ENCODE assay signal across 8 cellular contexts in the genomic region with DNA sequence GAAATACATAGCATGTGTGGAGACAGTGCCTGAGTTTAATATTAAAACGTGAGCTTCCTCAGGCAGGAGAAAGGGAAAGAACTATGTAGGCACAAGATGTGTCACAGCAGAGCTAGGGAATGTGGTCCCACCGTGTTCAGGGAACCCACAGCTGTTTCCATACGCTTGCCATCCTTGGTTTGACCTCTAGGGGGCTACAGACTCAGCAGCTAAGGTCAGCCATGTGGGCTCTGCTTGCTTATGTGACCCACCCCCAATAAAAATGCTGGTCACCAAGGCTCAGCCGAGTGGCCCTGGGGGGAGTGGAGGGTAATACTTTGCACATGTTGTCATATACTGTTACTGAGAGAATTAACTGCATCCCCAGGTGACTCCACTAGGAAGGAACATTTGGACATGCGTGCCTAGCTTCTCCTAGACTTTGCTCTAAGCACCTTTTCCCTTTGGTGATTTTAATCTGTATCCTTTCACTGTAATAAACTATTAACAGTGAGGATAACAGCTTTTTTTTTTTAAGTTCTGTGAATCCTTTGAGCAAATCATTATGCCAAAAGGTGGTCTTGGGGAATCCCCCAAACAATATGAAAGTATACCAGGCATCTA. TPM values are rescaled to one million over a fixed set of nuclear protein-coding genes. Genes with fewer than 3 reads are reported as not detected.
A peak's percentile ranks its signal among the peaks of the same experiment; 100 is the strongest.
DNase-seq lines count a peak whose midpoint lies in the region; ATAC-seq and TF ChIP-seq lines count a peak whose summit lies in the region.

No MANE protein-coding gene starts in this region.

- H3K4me1 ChIP-seq in uterus = peaks cover 0 to 5% of the 10 kb centered on the region in 2 donors

- intact Hi-C loops in uterus (cut with DNase I; ENCODE audit: low total_unique reads) = no loop called here

- TF ChIP-seq RAD21 in Ishikawa (IDR thresholded peaks at IDR 0.05; ENCODE audit: low read depth) = peak; percentile 48; the same call in 1 of the 2 replicates

- peak; percentile 41 for DNase-seq in activated CD4-positive, alpha-beta T cell treated with anti-CD3 and anti-CD28 coated beads for 24 hours (ENCODE audit: low read depth in 2 of 2)
- DNase-seq in activated CD4-positive, alpha-beta T cell treated with anti-CD3 and anti-CD28 coated beads for 1 hour = no peak
- DNase-seq in WTC11 (ENCODE audit: low spot score) = peak; percentile 80
- DNase-seq in effector CD8-positive, alpha-beta T cell (lab: John Stamatoyannopoulos, UW) = peak; percentile 8
- DNase-seq in uterus = no peak

- H3K27me3 Mint-ChIP-seq in WTC11 (ENCODE audit: low read depth) (no peaks in the 10 kb centered on the region), nephron (ENCODE audit: low read depth) (no peaks in the 10 kb centered on the region)

- H3K9me3 Mint-ChIP-seq in WTC11 (peaks cover 4% of the 10 kb centered on the region; the same call in 1 of the 2 replicates), nephron (no peaks in the 10 kb centered on the region)

- ATAC-seq in WTC11 (peak; percentile 55), GM21423 (IDR thresholded peaks at IDR 0.05; ENCODE audit: unreplicated experiment) (no peak)

- H3K4me3 ChIP-seq in uterus = no peak overlapping the region

- TF ChIP-seq CTCF in WTC11 (IDR thresholded peaks at IDR 0.05) = peak; percentile 79
- peak; percentile 58 to 67 (median 65) for TF ChIP-seq CTCF in nephron (IDR thresholded peaks at IDR 0.05; ENCODE audit: unreplicated experiment in 3 of 3)
- peak in 3 of 4 experiments; percentile 17 to 40 (median 24) for TF ChIP-seq CTCF in uterus (IDR thresholded peaks at IDR 0.05)

- TF ChIP-seq POLR2A in uterus (IDR thresholded peaks at IDR 0.05) = no peak

- H3K4me1 Mint-ChIP-seq in WTC11 (peaks cover 2% of the 10 kb centered on the region; the same call in 1 of the 2 replicates), nephron (peaks cover 8% of the 10 kb centered on the region)

- H3K27me3 ChIP-seq in uterus = no peaks in the 10 kb centered on the region

- H3K27ac ChIP-seq in uterus = no peak overlapping the region

- POLR2A ChIA-PET in WTC11 (lab: Charles Lee) = no interaction called here

- no peaks in the 10 kb centered on the region for H3K9me3 ChIP-seq in uterus

- H3K27ac Mint-ChIP-seq in WTC11 = no peak overlapping the region
- no peak overlapping the region for H3K27ac Mint-ChIP-seq in nephron

- no peaks in the 10 kb centered on the region for H3K36me3 ChIP-seq in uterus

- H3K4me3 Mint-ChIP-seq in WTC11 (no peak overlapping the region), nephron (peak overlapping the region in 1 of 3 experiments; percentile 60)

- CTCF ChIA-PET in WTC11 (lab: Charles Lee) = interaction anchor here (0.6 to 1.8 kb wide), 27 partner anchors 9 to 249 kb away, joined by 3 to 10 read pairs (median 3); a partner anchor contains a TSS

- H3K36me3 Mint-ChIP-seq in WTC11 (peaks cover 32% of the 10 kb centered on the region), nephron (ENCODE audit: low read depth) (peaks cover 44% of the 10 kb centered on the region)

- TF ChIP-seq EP300 in Ishikawa (IDR thresholded peaks at IDR 0.05; ENCODE audit: borderline replicate concordance) = no peak

TF ChIP-seq in Ishikawa, 13 proteins besides CTCF, POLR2A, EP300 and RAD21 (continues in another document):
- TF ChIP-seq TCF12 (IDR thresholded peaks at IDR 0.05; ENCODE audit: low read depth) = no peak
- TF ChIP-seq CEBPB (IDR thresholded peaks at IDR 0.05) = no peak
- no peak for TF ChIP-seq TEAD4 (IDR thresholded peaks at IDR 0.05)
- TF ChIP-seq, protein P1, sequence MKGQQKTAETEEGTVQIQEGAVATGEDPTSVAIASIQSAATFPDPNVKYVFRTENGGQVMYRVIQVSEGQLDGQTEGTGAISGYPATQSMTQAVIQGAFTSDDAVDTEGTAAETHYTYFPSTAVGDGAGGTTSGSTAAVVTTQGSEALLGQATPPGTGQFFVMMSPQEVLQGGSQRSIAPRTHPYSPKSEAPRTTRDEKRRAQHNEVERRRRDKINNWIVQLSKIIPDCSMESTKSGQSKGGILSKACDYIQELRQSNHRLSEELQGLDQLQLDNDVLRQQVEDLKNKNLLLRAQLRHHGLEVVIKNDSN (IDR thresholded peaks at IDR 0.05) = no peak
- no peak for TF ChIP-seq EGR1 (IDR thresholded peaks at IDR 0.05)
- TF ChIP-seq FOXM1 (IDR thresholded peaks at IDR 0.05; ENCODE audit: borderline replicate concordance, low read depth) = no peak
- no peak for TF ChIP-seq CREB1 (IDR thresholded peaks at IDR 0.05; ENCODE audit: low read depth)
- TF ChIP-seq NFIC (IDR thresholded peaks at IDR 0.05) = no peak
- no peak for TF ChIP-seq TAF1 (IDR thresholded peaks at IDR 0.05; ENCODE audit: low read depth)
- TF ChIP-seq, protein P2, sequence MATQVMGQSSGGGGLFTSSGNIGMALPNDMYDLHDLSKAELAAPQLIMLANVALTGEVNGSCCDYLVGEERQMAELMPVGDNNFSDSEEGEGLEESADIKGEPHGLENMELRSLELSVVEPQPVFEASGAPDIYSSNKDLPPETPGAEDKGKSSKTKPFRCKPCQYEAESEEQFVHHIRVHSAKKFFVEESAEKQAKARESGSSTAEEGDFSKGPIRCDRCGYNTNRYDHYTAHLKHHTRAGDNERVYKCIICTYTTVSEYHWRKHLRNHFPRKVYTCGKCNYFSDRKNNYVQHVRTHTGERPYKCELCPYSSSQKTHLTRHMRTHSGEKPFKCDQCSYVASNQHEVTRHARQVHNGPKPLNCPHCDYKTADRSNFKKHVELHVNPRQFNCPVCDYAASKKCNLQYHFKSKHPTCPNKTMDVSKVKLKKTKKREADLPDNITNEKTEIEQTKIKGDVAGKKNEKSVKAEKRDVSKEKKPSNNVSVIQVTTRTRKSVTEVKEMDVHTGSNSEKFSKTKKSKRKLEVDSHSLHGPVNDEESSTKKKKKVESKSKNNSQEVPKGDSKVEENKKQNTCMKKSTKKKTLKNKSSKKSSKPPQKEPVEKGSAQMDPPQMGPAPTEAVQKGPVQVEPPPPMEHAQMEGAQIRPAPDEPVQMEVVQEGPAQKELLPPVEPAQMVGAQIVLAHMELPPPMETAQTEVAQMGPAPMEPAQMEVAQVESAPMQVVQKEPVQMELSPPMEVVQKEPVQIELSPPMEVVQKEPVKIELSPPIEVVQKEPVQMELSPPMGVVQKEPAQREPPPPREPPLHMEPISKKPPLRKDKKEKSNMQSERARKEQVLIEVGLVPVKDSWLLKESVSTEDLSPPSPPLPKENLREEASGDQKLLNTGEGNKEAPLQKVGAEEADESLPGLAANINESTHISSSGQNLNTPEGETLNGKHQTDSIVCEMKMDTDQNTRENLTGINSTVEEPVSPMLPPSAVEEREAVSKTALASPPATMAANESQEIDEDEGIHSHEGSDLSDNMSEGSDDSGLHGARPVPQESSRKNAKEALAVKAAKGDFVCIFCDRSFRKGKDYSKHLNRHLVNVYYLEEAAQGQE (IDR thresholded peaks at IDR 0.05; ENCODE audit: low read depth) = no peak
- TF ChIP-seq YY1 (IDR thresholded peaks at IDR 0.05; ENCODE audit: low read depth) = no peak

TF ChIP-seq in WTC11, 78 proteins besides CTCF, POLR2A, EP300 and RAD21:
- TF ChIP-seq, protein P3, sequence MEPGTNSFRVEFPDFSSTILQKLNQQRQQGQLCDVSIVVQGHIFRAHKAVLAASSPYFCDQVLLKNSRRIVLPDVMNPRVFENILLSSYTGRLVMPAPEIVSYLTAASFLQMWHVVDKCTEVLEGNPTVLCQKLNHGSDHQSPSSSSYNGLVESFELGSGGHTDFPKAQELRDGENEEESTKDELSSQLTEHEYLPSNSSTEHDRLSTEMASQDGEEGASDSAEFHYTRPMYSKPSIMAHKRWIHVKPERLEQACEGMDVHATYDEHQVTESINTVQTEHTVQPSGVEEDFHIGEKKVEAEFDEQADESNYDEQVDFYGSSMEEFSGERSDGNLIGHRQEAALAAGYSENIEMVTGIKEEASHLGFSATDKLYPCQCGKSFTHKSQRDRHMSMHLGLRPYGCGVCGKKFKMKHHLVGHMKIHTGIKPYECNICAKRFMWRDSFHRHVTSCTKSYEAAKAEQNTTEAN (CRISPR knock-in tag; IDR thresholded peaks at IDR 0.05) = no peak
- TF ChIP-seq RELA (CRISPR knock-in tag; IDR thresholded peaks at IDR 0.05; ENCODE audit: borderline replicate concordance) = no peak
- no peak for TF ChIP-seq GRHL2 (CRISPR knock-in tag; IDR thresholded peaks at IDR 0.05; ENCODE audit: insufficient replicate concordance, severe bottlenecking)
- TF ChIP-seq, protein P4, sequence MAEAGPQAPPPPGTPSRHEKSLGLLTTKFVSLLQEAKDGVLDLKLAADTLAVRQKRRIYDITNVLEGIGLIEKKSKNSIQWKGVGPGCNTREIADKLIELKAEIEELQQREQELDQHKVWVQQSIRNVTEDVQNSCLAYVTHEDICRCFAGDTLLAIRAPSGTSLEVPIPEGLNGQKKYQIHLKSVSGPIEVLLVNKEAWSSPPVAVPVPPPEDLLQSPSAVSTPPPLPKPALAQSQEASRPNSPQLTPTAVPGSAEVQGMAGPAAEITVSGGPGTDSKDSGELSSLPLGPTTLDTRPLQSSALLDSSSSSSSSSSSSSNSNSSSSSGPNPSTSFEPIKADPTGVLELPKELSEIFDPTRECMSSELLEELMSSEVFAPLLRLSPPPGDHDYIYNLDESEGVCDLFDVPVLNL (CRISPR knock-in tag; IDR thresholded peaks at IDR 0.05; ENCODE audit: borderline replicate concordance, low read depth) = no peak
- no peak for TF ChIP-seq ZNF232 (CRISPR knock-in tag; IDR thresholded peaks at IDR 0.05)
- TF ChIP-seq JUN (CRISPR knock-in tag; IDR thresholded peaks at IDR 0.05) = no peak
- no peak for TF ChIP-seq PRRX2 (CRISPR knock-in tag; IDR thresholded peaks at IDR 0.05)
- TF ChIP-seq, protein P5, sequence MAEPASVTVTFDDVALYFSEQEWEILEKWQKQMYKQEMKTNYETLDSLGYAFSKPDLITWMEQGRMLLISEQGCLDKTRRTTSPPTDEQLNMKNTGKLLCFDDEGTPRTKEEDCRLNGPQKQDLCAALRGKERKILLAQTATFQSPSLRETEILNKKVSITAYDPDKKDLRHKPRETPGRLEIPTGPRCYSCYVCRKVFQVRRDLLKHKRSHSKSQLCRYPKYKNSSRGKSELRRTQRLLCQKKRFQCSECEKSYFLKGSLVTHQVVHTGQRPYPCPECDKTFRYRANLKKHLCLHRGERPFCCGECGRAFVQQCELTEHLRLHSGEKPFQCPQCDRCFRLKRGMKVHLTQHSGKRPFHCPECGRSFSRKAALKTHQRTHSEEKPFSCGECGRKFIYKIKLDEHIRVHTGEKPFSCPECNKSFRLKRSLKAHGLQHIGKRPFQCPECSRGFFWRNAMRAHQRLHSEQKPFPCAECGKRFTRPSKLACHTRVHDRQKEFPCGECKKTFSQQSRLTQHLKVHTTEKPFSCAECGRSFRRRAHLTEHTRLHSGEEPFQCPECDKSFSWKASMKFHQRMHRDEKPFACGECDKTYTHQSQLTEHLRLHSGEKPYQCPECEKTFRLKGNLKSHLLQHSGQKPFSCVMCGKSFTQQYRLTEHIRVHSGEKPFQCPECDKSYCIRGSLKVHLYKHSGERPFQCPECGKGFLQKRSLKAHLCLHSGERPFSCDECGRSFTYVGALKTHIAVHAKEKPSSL (CRISPR knock-in tag; conservative IDR thresholded peaks at IDR 0.05) = no peak

RNA-seq across cellular contexts. Expression of a gene that starts 3.3 kb away (rescaled TPM):
- total RNA-seq in WTC11 (2021) (17.1 to 20.5 TPM (median 18.8 TPM) in 3 replicates), uterus (10 to 100 TPM; 12.3 to 41.1 (median 19.5) TPM)

RNA-seq across cellular contexts. Expression of a gene that starts 55.9 kb away (rescaled TPM):
- total RNA-seq in WTC11 (2021) = 79.2 to 85.7 TPM (median 80.0 TPM) in 3 replicates
- 100 to 1,000 TPM in 2 of 4 donors, 10 to 100 TPM in 2; 61.5 to 145 (median 101) TPM for total RNA-seq in uterus

Comparison
In these comparisons a context has a peak if more than half of its experiments do, and no peak if none do; other contexts are left out.
1. DNase-seq: peak in activated CD4-positive, alpha-beta T cell treated with anti-CD3 and anti-CD28 coated beads for 24 hours (2 of 2), WTC11 (single experiment) and effector CD8-positive, alpha-beta T cell (single experiment); none in activated CD4-positive, alpha-beta T cell treated with anti-CD3 and anti-CD28 coated beads for 1 hour (single experiment) and uterus (0 of 2).
2. CTCF ChIP-seq: peak in every context shown above with its lines; median percentile 79 in WTC11; 65 in nephron; 24 in uterus.